ENCODE assay signal across 19 cellular contexts in genomic region chr7:11593322-11593721, GRCh38.
"Had no signal": no experiment of that assay in that cellular context is flagged by ENCODE, and none has a peak within 500 bp of the region (broad histone marks: within the 10 kb centered on the region; RNA-seq: fewer than 3 reads in every experiment).

No MANE protein-coding gene starts in this region.

- ATAC-seq: gastroesophageal sphincter, natural killer cell, right cardiac atrium had no signal

- H3K27me3 ChIP-seq: dorsolateral prefrontal cortex, esophagus squamous epithelium, gastroesophageal sphincter, suprapubic skin, thyroid gland had no signal

- H3K4me1 Mint-ChIP-seq: immature natural killer cell, natural killer cell, neural crest cell had no signal

- H3K27ac ChIP-seq: dorsolateral prefrontal cortex, esophagus squamous epithelium, suprapubic skin, thyroid gland had no signal

- H3K4me3 Mint-ChIP-seq: immature natural killer cell, natural killer cell, neural crest cell, type B pancreatic cell had no signal

- H3K36me3 Mint-ChIP-seq: immature natural killer cell, natural killer cell, type B pancreatic cell had no signal

- H3K4me2 ChIP-seq: smooth muscle cell had no signal

- H3K4me3 ChIP-seq: dorsolateral prefrontal cortex, esophagus squamous epithelium, gastroesophageal sphincter, smooth muscle cell, suprapubic skin, thyroid gland had no signal

- H3K9me3 Mint-ChIP-seq: type B pancreatic cell had no signal

- H3K36me3 ChIP-seq: esophagus squamous epithelium, gastroesophageal sphincter, suprapubic skin, thyroid gland had no signal

- H3K27me3 Mint-ChIP-seq: progenitor cell of endocrine pancreas, type B pancreatic cell had no signal

- H3K9me3 ChIP-seq: esophagus squamous epithelium, gastroesophageal sphincter, suprapubic skin, thyroid gland had no signal

- H3K4me1 ChIP-seq: esophagus squamous epithelium, suprapubic skin, thyroid gland had no signal

- DNase-seq: cortex of kidney; dorsolateral prefrontal cortex; effector CD8-positive, alpha-beta T cell; esophagus squamous epithelium; foreskin fibroblast; glutamatergic neuron; immature natural killer cell; mammary epithelial cell; natural killer cell; right cardiac atrium; stimulated activated CD4-positive, alpha-beta T cell treated with anti-CD3 and anti-CD28 coated beads, Interleukin-2, amount 100 ng/mL, for 48 hours; stimulated activated naive CD4-positive, alpha-beta T cell treated with Interleukin-2 at 50 U/mL for 16 hours; thyroid gland had no signal

- H3K27ac Mint-ChIP-seq: immature natural killer cell, natural killer cell, progenitor cell of endocrine pancreas, type B pancreatic cell had no signal
